Comparison of ENCODE assay signal across 1 cellular context in the genomic region with DNA sequence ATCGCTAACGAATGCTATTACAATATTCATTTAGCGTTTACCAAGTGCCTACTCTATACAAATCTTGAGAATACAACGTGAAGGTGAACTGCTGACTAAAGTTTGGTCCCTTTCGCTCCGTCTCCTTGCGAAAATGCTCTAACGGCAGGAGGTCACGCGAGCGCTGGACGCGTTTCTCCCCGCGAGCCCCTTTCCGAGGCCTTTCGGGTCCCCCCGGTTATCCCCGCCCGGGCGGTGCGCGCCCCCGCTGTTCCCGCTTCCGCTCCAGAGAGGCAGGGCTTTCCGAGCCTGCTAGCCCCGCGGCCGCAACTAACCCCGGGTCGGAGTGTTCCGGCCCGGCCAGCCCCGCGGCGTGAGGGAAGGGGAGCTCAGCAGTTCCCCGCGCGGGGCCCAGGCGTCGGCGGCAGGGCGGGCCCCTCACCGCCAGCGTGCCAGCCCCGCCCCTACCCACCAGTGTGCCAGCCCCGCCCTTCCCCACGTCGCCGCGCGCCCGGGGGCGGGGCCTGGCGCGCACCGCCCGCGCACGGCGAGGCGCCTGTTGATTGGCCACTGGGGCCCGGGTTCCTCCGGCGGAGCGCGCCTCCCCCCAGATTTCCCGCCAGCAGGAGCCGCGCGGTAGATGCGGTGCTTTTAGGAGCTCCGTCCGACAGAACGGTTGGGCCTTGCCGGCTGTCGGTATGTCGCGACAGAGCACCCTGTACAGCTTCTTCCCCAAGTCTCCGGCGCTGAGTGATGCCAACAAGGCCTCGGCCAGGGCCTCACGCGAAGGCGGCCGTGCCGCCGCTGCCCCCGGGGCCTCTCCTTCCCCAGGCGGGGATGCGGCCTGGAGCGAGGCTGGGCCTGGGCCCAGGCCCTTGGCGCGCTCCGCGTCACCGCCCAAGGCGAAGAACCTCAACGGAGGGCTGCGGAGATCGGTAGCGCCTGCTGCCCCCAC.
TF ChIP-seq lines count a peak whose summit lies in the region.

A gene with protein sequence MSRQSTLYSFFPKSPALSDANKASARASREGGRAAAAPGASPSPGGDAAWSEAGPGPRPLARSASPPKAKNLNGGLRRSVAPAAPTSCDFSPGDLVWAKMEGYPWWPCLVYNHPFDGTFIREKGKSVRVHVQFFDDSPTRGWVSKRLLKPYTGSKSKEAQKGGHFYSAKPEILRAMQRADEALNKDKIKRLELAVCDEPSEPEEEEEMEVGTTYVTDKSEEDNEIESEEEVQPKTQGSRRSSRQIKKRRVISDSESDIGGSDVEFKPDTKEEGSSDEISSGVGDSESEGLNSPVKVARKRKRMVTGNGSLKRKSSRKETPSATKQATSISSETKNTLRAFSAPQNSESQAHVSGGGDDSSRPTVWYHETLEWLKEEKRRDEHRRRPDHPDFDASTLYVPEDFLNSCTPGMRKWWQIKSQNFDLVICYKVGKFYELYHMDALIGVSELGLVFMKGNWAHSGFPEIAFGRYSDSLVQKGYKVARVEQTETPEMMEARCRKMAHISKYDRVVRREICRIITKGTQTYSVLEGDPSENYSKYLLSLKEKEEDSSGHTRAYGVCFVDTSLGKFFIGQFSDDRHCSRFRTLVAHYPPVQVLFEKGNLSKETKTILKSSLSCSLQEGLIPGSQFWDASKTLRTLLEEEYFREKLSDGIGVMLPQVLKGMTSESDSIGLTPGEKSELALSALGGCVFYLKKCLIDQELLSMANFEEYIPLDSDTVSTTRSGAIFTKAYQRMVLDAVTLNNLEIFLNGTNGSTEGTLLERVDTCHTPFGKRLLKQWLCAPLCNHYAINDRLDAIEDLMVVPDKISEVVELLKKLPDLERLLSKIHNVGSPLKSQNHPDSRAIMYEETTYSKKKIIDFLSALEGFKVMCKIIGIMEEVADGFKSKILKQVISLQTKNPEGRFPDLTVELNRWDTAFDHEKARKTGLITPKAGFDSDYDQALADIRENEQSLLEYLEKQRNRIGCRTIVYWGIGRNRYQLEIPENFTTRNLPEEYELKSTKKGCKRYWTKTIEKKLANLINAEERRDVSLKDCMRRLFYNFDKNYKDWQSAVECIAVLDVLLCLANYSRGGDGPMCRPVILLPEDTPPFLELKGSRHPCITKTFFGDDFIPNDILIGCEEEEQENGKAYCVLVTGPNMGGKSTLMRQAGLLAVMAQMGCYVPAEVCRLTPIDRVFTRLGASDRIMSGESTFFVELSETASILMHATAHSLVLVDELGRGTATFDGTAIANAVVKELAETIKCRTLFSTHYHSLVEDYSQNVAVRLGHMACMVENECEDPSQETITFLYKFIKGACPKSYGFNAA (N-terminal part only) (plus strand): TSS at position 589 of the 934 bp plus-strand sequence. CDS start 89 bp downstream, at position 678.

TF ChIP-seq in endothelial cell of umbilical vein, 7 proteins besides CTCF, POLR2A, EP300 and RAD21:
- TF ChIP-seq MYC (IDR thresholded peaks at IDR 0.05; ENCODE audit: low read depth, low read length) (no peak), POLR2AphosphoS5 (IDR thresholded peaks at IDR 0.05; ENCODE audit: insufficient read depth, low read depth, low read length) (peak; percentile 72), FOS (IDR thresholded peaks at IDR 0.05; ENCODE audit: borderline replicate concordance, insufficient read depth, low read length) (no peak)
- TF ChIP-seq, protein P1, sequence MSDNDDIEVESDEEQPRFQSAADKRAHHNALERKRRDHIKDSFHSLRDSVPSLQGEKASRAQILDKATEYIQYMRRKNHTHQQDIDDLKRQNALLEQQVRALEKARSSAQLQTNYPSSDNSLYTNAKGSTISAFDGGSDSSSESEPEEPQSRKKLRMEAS (IDR thresholded peaks at IDR 0.05; ENCODE audit: insufficient read depth, insufficient read length) = peak; percentile 38
